ENCODE assay signal across 8 cellular contexts in genomic region chr1:43348809-43349593, GRCh38. TPM values are rescaled to one million over a fixed set of nuclear protein-coding genes. Genes with fewer than 3 reads are reported as not detected.
A peak's percentile ranks its signal among the peaks of the same experiment; 100 is the strongest.
DNase-seq lines count a peak whose midpoint lies in the region; ATAC-seq and TF ChIP-seq lines count a peak whose summit lies in the region.

No MANE protein-coding gene starts in this region.

- H3K4me1 Mint-ChIP-seq in T-helper 17 cell: peaks cover 21% of the 10 kb centered on the region

- H4K20me1 ChIP-seq in mammary epithelial cell (ENCODE audit: insufficient read depth, low read length): no peaks in the 10 kb centered on the region

- H3K27me3 ChIP-seq in mammary epithelial cell (ENCODE audit: insufficient read depth, low read length) (no peaks in the 10 kb centered on the region), gastrocnemius medialis (no peaks in the 10 kb centered on the region)

- H3K36me3 ChIP-seq in mammary epithelial cell (ENCODE audit: insufficient read depth, low read length) (no peaks in the 10 kb centered on the region), gastrocnemius medialis (no peaks in the 10 kb centered on the region)

- H2AFZ ChIP-seq in mammary epithelial cell (ENCODE audit: low read depth, low read length): peak overlapping the region; percentile 88

- intact Hi-C loops in mammary epithelial cell (cut with micrococcal nuclease) (no loop called here), gastrocnemius medialis (cut with DNase I; ENCODE audit: low total_unique reads) (loop anchor here (1.0 to 2.0 kb wide), 2 partner anchors 19 to 40 kb away; partner anchors contain the start of genes ELOVL1, MED8 and SZT2)

- H3K4me2 ChIP-seq in mammary epithelial cell (ENCODE audit: insufficient read depth, low read depth, low read length): peak overlapping the region; percentile 83

- peak; percentile 30 to 37 for TF ChIP-seq POLR2A in gastrocnemius medialis (IDR thresholded peaks at IDR 0.05)

- peak overlapping the region; percentile 93 for H3K27ac Mint-ChIP-seq in T-helper 17 cell

- no peaks in the 10 kb centered on the region for H3K9me3 ChIP-seq in T-helper 17 cell (ENCODE audit: control insufficient read depth, low read length, poor library complexity, severe bottlenecking)
- no peaks in the 10 kb centered on the region for H3K9me3 ChIP-seq in mammary epithelial cell (replicated peaks; ENCODE audit: insufficient read depth, low read length)
- H3K9me3 ChIP-seq in gastrocnemius medialis: no peaks in the 10 kb centered on the region

- BruUV-seq in mammary epithelial cell (replicated peaks; lab: Mats Ljungman, UMichigan): no TSS peak

- TF ChIP-seq CTCF in mammary epithelial cell (conservative IDR thresholded peaks at IDR 0.05 in 1 of 2, IDR thresholded peaks at IDR 0.05 in 1 of 2; ENCODE audit: extremely low read depth in 1 of 2, insufficient read depth in 1 of 2, low read depth in 1 of 2, low read length in 2 of 2) (no peak), gastrocnemius medialis (IDR thresholded peaks at IDR 0.05 in 4 of 5, conservative IDR thresholded peaks at IDR 0.05 in 1 of 5) (no peak)

- peaks cover 4% of the 10 kb centered on the region for H3K36me3 Mint-ChIP-seq in T-helper 17 cell (ENCODE audit: low read depth)

- peak overlapping the region; percentile 86 for H3K4me3 Mint-ChIP-seq in T-helper 17 cell

- H3K27ac ChIP-seq in mammary epithelial cell (ENCODE audit: insufficient read depth, low read depth, low read length) (peak overlapping the region; percentile 51), gastrocnemius medialis (peak overlapping the region; percentile 66 to 85 (median 78))

- H3K27me3 Mint-ChIP-seq in T-helper 17 cell: peaks cover 2% of the 10 kb centered on the region

- H3K4me3 ChIP-seq in mammary epithelial cell (replicated peaks in 1 of 3; ENCODE audit: insufficient read depth in 1 of 3, low read depth in 2 of 3, low read length in 3 of 3): peak overlapping the region; percentile 43 to 56 (median 49)
- peak overlapping the region; percentile 64 to 83 (median 70) for H3K4me3 ChIP-seq in gastrocnemius medialis

- DNase-seq in NCI-H1105 treated with DMSO at 0.1 percent for 48 hours (lab: John Stamatoyannopoulos, UW): peak; percentile 93
- DNase-seq in T-helper 17 cell: peak; percentile 66
- DNase-seq in mammary epithelial cell: peak; percentile 79
- peak; percentile 99 for DNase-seq in iPS-NIHi11 (ENCODE audit: low spot score)
- peak; percentile 46 to 78 for DNase-seq in gastrocnemius medialis
- no peak for DNase-seq in NK-92 (lab: John Stamatoyannopoulos, UW; ENCODE audit: unreplicated experiment)

- H3K4me1 ChIP-seq in mammary epithelial cell (ENCODE audit: insufficient read depth, low read length) (peaks cover 25% of the 10 kb centered on the region), gastrocnemius medialis (peaks cover 16 to 18% of the 10 kb centered on the region in 2 donors)

- CTCF ChIA-PET in mammary epithelial cell (lab: Charles Lee; ENCODE audit: low non-redundant PET): no interaction called here

- H3K79me2 ChIP-seq in mammary epithelial cell (ENCODE audit: insufficient read depth, low read length): no peaks in the 10 kb centered on the region

- peak overlapping the region; percentile 55 for H3K9ac ChIP-seq in mammary epithelial cell (ENCODE audit: insufficient read depth, low read length)

- 2% methylated on average over 28 of the region's 72 CpGs for WGBS in mammary epithelial cell (ENCODE audit: low coverage, missing lambda C conversion rate)

- peak; percentile 52 for ATAC-seq in GM18873 (IDR thresholded peaks at IDR 0.05; ENCODE audit: low FRiP score, unreplicated experiment)
- peak; percentile 91 for ATAC-seq in T-helper 17 cell
- peak; percentile 71 to 83 for ATAC-seq in gastrocnemius medialis
- ATAC-seq in GM18867 (IDR thresholded peaks at IDR 0.05; ENCODE audit: unreplicated experiment): no peak

- dilution Hi-C loops in mammary epithelial cell (cut with HindIII; ENCODE audit: low sequenced_read_pairs): no loop called here

- in situ Hi-C loops in mammary epithelial cell (cut with MboI; ENCODE audit: low sequenced_read_pairs in 2 of 2) (no loop called here), gastrocnemius medialis (cut with MboI; ENCODE audit: low sequenced_read_pairs in 4 of 4) (no loop called here)

RNA-seq across cellular contexts. Expression of gene CDC20, which starts 9.8 kb away (rescaled TPM):
- under 1 TPM; 0.65 to 0.97 TPM for total RNA-seq in T-helper 17 cell
- 100 to 1,000 TPM in 1 of 2 donors, 1 to 10 TPM in 1; 1.7 to 121 TPM for total RNA-seq in mammary epithelial cell
- 215 TPM for polyA plus RNA-seq in mammary epithelial cell
- polyA minus RNA-seq in mammary epithelial cell: 326 TPM
- 1 to 10 TPM in 1 of 4 donors, under 1 TPM in 3; 0.46 to 2.4 (median 0.76) TPM for total RNA-seq in gastrocnemius medialis

RNA-seq across cellular contexts. Expression of gene MPL, which starts 11.4 kb away (rescaled TPM):
- total RNA-seq in T-helper 17 cell (10 to 100 TPM in 1 of 2 donors, under 1 TPM in 1; 0.94 to 16.6 TPM), mammary epithelial cell (under 1 TPM; 0.17 to 0.49 TPM), gastrocnemius medialis (not detected)
- 0.07 TPM for polyA plus RNA-seq in mammary epithelial cell
- polyA minus RNA-seq in mammary epithelial cell: not detected

RNA-seq across cellular contexts. Expression of gene ELOVL1, which starts 18.8 kb away (rescaled TPM):
- total RNA-seq in T-helper 17 cell: 10 to 100 TPM; 32.3 to 36.9 TPM
- 100 to 1,000 TPM in 1 of 2 donors, 10 to 100 TPM in 1; 34.7 to 137 TPM for total RNA-seq in mammary epithelial cell
- polyA plus RNA-seq in mammary epithelial cell: 264 TPM
- 136 TPM for polyA minus RNA-seq in mammary epithelial cell
- 10 to 100 TPM; 19.6 to 26.7 (median 21.4) TPM for total RNA-seq in gastrocnemius medialis

RNA-seq across cellular contexts. Expression of gene MED8, which starts 40.6 kb away (rescaled TPM):
- total RNA-seq in T-helper 17 cell (10 to 100 TPM; 13.7 to 16.4 TPM), mammary epithelial cell (10 to 100 TPM; 34.7 to 44.3 TPM), gastrocnemius medialis (10 to 100 TPM; 14.9 to 30.8 (median 23.8) TPM)
- polyA plus RNA-seq in mammary epithelial cell: 20.4 TPM
- 23.8 TPM for polyA minus RNA-seq in mammary epithelial cell

RNA-seq across cellular contexts. Expression of gene SZT2, which starts 40.7 kb away (rescaled TPM):
- total RNA-seq in T-helper 17 cell (10 to 100 TPM; 87.0 to 92.1 TPM), mammary epithelial cell (10 to 100 TPM; 31.2 to 50.1 TPM), gastrocnemius medialis (10 to 100 TPM; 15.9 to 20.9 (median 17.9) TPM)
- polyA plus RNA-seq in mammary epithelial cell: 7.6 TPM
- polyA minus RNA-seq in mammary epithelial cell: 94.0 TPM
